Comparison of ENCODE assay signal across 1 cellular context in the genomic region with DNA sequence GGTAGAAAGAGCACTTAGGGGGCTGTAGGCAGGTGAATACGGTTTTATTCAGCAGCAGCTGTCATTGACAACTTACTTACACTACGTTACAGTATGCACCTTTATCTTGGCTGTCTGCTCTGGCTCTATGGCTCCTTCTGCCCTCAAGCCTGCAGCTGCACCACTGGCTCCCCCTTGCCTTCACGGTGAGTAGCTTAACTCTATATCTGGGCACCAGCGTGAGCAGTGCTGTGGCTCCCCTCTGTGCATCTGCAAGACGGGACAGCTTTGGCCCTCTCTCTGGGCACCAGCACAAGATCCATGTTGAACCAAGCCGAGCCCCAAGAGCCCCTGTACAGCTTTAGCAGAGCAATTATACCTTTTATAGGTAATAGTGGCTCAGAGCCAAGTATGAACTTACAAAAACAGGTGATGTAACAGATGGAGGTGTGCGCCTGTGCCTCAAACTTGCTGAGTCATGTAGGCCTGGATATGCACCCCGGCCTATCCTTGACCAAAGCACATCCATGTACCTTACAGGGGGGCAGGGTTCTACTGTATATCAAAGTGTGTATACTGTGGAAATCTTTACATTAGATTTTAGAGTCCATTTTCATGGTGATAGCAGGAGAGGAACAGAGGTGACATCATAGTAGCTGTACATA.
A peak's percentile ranks its signal among the peaks of the same experiment; 100 is the strongest.
TF ChIP-seq lines count a peak whose summit lies in the region.

No MANE protein-coding gene starts in this region.

TF ChIP-seq in K562, 482 proteins besides CTCF, POLR2A, EP300 and RAD21 (continued from another document and continues in another):
- TF ChIP-seq, protein P1, sequence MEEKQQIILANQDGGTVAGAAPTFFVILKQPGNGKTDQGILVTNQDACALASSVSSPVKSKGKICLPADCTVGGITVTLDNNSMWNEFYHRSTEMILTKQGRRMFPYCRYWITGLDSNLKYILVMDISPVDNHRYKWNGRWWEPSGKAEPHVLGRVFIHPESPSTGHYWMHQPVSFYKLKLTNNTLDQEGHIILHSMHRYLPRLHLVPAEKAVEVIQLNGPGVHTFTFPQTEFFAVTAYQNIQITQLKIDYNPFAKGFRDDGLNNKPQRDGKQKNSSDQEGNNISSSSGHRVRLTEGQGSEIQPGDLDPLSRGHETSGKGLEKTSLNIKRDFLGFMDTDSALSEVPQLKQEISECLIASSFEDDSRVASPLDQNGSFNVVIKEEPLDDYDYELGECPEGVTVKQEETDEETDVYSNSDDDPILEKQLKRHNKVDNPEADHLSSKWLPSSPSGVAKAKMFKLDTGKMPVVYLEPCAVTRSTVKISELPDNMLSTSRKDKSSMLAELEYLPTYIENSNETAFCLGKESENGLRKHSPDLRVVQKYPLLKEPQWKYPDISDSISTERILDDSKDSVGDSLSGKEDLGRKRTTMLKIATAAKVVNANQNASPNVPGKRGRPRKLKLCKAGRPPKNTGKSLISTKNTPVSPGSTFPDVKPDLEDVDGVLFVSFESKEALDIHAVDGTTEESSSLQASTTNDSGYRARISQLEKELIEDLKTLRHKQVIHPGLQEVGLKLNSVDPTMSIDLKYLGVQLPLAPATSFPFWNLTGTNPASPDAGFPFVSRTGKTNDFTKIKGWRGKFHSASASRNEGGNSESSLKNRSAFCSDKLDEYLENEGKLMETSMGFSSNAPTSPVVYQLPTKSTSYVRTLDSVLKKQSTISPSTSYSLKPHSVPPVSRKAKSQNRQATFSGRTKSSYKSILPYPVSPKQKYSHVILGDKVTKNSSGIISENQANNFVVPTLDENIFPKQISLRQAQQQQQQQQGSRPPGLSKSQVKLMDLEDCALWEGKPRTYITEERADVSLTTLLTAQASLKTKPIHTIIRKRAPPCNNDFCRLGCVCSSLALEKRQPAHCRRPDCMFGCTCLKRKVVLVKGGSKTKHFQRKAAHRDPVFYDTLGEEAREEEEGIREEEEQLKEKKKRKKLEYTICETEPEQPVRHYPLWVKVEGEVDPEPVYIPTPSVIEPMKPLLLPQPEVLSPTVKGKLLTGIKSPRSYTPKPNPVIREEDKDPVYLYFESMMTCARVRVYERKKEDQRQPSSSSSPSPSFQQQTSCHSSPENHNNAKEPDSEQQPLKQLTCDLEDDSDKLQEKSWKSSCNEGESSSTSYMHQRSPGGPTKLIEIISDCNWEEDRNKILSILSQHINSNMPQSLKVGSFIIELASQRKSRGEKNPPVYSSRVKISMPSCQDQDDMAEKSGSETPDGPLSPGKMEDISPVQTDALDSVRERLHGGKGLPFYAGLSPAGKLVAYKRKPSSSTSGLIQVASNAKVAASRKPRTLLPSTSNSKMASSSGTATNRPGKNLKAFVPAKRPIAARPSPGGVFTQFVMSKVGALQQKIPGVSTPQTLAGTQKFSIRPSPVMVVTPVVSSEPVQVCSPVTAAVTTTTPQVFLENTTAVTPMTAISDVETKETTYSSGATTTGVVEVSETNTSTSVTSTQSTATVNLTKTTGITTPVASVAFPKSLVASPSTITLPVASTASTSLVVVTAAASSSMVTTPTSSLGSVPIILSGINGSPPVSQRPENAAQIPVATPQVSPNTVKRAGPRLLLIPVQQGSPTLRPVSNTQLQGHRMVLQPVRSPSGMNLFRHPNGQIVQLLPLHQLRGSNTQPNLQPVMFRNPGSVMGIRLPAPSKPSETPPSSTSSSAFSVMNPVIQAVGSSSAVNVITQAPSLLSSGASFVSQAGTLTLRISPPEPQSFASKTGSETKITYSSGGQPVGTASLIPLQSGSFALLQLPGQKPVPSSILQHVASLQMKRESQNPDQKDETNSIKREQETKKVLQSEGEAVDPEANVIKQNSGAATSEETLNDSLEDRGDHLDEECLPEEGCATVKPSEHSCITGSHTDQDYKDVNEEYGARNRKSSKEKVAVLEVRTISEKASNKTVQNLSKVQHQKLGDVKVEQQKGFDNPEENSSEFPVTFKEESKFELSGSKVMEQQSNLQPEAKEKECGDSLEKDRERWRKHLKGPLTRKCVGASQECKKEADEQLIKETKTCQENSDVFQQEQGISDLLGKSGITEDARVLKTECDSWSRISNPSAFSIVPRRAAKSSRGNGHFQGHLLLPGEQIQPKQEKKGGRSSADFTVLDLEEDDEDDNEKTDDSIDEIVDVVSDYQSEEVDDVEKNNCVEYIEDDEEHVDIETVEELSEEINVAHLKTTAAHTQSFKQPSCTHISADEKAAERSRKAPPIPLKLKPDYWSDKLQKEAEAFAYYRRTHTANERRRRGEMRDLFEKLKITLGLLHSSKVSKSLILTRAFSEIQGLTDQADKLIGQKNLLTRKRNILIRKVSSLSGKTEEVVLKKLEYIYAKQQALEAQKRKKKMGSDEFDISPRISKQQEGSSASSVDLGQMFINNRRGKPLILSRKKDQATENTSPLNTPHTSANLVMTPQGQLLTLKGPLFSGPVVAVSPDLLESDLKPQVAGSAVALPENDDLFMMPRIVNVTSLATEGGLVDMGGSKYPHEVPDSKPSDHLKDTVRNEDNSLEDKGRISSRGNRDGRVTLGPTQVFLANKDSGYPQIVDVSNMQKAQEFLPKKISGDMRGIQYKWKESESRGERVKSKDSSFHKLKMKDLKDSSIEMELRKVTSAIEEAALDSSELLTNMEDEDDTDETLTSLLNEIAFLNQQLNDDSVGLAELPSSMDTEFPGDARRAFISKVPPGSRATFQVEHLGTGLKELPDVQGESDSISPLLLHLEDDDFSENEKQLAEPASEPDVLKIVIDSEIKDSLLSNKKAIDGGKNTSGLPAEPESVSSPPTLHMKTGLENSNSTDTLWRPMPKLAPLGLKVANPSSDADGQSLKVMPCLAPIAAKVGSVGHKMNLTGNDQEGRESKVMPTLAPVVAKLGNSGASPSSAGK (IDR thresholded peaks at IDR 0.05): no peak
- TF ChIP-seq, protein P2, sequence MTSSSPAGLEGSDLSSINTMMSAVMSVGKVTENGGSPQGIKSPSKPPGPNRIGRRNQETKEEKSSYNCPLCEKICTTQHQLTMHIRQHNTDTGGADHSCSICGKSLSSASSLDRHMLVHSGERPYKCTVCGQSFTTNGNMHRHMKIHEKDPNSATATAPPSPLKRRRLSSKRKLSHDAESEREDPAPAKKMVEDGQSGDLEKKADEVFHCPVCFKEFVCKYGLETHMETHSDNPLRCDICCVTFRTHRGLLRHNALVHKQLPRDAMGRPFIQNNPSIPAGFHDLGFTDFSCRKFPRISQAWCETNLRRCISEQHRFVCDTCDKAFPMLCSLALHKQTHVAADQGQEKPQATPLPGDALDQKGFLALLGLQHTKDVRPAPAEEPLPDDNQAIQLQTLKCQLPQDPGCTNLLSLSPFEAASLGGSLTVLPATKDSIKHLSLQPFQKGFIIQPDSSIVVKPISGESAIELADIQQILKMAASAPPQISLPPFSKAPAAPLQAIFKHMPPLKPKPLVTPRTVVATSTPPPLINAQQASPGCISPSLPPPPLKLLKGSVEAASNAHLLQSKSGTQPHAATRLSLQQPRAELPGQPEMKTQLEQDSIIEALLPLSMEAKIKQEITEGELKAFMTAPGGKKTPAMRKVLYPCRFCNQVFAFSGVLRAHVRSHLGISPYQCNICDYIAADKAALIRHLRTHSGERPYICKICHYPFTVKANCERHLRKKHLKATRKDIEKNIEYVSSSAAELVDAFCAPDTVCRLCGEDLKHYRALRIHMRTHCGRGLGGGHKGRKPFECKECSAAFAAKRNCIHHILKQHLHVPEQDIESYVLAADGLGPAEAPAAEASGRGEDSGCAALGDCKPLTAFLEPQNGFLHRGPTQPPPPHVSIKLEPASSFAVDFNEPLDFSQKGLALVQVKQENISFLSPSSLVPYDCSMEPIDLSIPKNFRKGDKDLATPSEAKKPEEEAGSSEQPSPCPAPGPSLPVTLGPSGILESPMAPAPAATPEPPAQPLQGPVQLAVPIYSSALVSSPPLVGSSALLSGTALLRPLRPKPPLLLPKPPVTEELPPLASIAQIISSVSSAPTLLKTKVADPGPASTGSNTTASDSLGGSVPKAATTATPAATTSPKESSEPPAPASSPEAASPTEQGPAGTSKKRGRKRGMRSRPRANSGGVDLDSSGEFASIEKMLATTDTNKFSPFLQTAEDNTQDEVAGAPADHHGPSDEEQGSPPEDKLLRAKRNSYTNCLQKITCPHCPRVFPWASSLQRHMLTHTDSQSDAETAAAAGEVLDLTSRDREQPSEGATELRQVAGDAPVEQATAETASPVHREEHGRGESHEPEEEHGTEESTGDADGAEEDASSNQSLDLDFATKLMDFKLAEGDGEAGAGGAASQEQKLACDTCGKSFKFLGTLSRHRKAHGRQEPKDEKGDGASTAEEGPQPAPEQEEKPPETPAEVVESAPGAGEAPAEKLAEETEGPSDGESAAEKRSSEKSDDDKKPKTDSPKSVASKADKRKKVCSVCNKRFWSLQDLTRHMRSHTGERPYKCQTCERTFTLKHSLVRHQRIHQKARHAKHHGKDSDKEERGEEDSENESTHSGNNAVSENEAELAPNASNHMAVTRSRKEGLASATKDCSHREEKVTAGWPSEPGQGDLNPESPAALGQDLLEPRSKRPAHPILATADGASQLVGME (CRISPR knock-in tag; IDR thresholded peaks at IDR 0.05): no peak
- TF ChIP-seq ILK (tag; IDR thresholded peaks at IDR 0.05; ENCODE audit: borderline replicate concordance, low read depth) (no peak), TOE1 (IDR thresholded peaks at IDR 0.05; ENCODE audit: borderline replicate concordance) (no peak), TOE1 (CRISPR knock-in tag; IDR thresholded peaks at IDR 0.05; ENCODE audit: borderline replicate concordance, low read depth) (no peak), CBX3 (IDR thresholded peaks at IDR 0.05; ENCODE audit: borderline replicate concordance in 1 of 2, low read length in 2 of 2) (0 out of 3 replicates have a peak, but pooled peaks of 1 of the 2 experiments have one; percentile 36), MAFK (IDR thresholded peaks at IDR 0.05; ENCODE audit: low read length) (peak; percentile 73; the same call in 1 of the 2 replicates), DPF2 (IDR thresholded peaks at IDR 0.05) (0 out of 2 replicates have a peak, but pooled peaks have one; percentile 20), FOSL1 (tag; conservative IDR thresholded peaks at IDR 0.05) (no peak), LARP7 (IDR thresholded peaks at IDR 0.05) (no peak), DMBX1 (CRISPR knock-in tag; IDR thresholded peaks at IDR 0.05; ENCODE audit: borderline replicate concordance) (peak; percentile 66; the same call in 1 of the 2 replicates), TCF3 (CRISPR knock-in tag; IDR thresholded peaks at IDR 0.05) (no peak), SIX5 (IDR thresholded peaks at IDR 0.05; ENCODE audit: borderline replicate concordance in 1 of 2, insufficient read depth in 1 of 2, low read depth in 1 of 2, low read length in 2 of 2) (no peak), ZNF785 (CRISPR knock-in tag; IDR thresholded peaks at IDR 0.05) (no peak), SMARCC2 (IDR thresholded peaks at IDR 0.05; ENCODE audit: low read depth) (no peak), ADNP (tag; IDR thresholded peaks at IDR 0.05) (no peak), SIN3A (IDR thresholded peaks at IDR 0.05; ENCODE audit: borderline replicate concordance in 2 of 2, control insufficient read depth in 1 of 2, low read depth in 2 of 2, low read length in 2 of 2) (no peak), CTBP1 (IDR thresholded peaks at IDR 0.05; ENCODE audit: borderline replicate concordance) (peak; percentile 25; the same call in 1 of the 2 replicates), SMAD3 (CRISPR knock-in tag; conservative IDR thresholded peaks at IDR 0.05) (no peak), ZEB2 (IDR thresholded peaks at IDR 0.05) (peak; percentile 52; the same call in 1 of the 2 replicates), NFIC (IDR thresholded peaks at IDR 0.05) (peak; percentile 78), ZNF696 (CRISPR knock-in tag; conservative IDR thresholded peaks at IDR 0.05) (no peak)
- TF ChIP-seq, protein P3, sequence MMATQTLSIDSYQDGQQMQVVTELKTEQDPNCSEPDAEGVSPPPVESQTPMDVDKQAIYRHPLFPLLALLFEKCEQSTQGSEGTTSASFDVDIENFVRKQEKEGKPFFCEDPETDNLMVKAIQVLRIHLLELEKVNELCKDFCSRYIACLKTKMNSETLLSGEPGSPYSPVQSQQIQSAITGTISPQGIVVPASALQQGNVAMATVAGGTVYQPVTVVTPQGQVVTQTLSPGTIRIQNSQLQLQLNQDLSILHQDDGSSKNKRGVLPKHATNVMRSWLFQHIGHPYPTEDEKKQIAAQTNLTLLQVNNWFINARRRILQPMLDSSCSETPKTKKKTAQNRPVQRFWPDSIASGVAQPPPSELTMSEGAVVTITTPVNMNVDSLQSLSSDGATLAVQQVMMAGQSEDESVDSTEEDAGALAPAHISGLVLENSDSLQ (IDR thresholded peaks at IDR 0.05): no peak
- TF ChIP-seq, protein P4, sequence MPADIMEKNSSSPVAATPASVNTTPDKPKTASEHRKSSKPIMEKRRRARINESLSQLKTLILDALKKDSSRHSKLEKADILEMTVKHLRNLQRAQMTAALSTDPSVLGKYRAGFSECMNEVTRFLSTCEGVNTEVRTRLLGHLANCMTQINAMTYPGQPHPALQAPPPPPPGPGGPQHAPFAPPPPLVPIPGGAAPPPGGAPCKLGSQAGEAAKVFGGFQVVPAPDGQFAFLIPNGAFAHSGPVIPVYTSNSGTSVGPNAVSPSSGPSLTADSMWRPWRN (IDR thresholded peaks at IDR 0.05; ENCODE audit: low read depth): no peak
- TF ChIP-seq, protein P5, sequence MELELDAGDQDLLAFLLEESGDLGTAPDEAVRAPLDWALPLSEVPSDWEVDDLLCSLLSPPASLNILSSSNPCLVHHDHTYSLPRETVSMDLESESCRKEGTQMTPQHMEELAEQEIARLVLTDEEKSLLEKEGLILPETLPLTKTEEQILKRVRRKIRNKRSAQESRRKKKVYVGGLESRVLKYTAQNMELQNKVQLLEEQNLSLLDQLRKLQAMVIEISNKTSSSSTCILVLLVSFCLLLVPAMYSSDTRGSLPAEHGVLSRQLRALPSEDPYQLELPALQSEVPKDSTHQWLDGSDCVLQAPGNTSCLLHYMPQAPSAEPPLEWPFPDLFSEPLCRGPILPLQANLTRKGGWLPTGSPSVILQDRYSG (tag; conservative IDR thresholded peaks at IDR 0.05; ENCODE audit: low read depth): 0 out of 2 replicates have a peak, but pooled peaks have one; percentile 69
- TF ChIP-seq, protein P6, sequence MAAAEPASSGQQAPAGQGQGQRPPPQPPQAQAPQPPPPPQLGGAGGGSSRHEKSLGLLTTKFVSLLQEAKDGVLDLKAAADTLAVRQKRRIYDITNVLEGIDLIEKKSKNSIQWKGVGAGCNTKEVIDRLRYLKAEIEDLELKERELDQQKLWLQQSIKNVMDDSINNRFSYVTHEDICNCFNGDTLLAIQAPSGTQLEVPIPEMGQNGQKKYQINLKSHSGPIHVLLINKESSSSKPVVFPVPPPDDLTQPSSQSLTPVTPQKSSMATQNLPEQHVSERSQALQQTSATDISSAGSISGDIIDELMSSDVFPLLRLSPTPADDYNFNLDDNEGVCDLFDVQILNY (CRISPR knock-in tag; IDR thresholded peaks at IDR 0.05): no peak
- TF ChIP-seq, protein P7, sequence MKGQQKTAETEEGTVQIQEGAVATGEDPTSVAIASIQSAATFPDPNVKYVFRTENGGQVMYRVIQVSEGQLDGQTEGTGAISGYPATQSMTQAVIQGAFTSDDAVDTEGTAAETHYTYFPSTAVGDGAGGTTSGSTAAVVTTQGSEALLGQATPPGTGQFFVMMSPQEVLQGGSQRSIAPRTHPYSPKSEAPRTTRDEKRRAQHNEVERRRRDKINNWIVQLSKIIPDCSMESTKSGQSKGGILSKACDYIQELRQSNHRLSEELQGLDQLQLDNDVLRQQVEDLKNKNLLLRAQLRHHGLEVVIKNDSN (CRISPR knock-in tag; IDR thresholded peaks at IDR 0.05): no peak
- TF ChIP-seq, protein P8, sequence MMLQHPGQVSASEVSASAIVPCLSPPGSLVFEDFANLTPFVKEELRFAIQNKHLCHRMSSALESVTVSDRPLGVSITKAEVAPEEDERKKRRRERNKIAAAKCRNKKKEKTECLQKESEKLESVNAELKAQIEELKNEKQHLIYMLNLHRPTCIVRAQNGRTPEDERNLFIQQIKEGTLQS (IDR thresholded peaks at IDR 0.05): peak; percentile 65; the same call in 1 of the 2 replicates
- TF ChIP-seq, protein P8 (CRISPR knock-in tag; conservative IDR thresholded peaks at IDR 0.05): no peak
